ENCODE assay signal across 8 cellular contexts in genomic region chrX:154714925-154715324, GRCh38. TPM values are rescaled to one million over a fixed set of nuclear protein-coding genes. Genes with fewer than 3 reads are reported as not detected.
DNase-seq lines count a peak whose midpoint lies in the region; ATAC-seq, FAIRE-seq and TF ChIP-seq lines count a peak whose summit lies in the region.

No MANE protein-coding gene starts in this region.

- intact Hi-C loops in PC-9 (cut with micrococcal nuclease; ENCODE audit: unreplicated experiment), result loop anchor here (1.0 to 2.0 kb wide), 3 partner anchors 34 to 342 kb away; no protein-coding TSS in a partner anchor
- intact Hi-C loops in K562 (cut with micrococcal nuclease), result no loop called here

- peaks cover 11% of the 10 kb centered on the region for H3K27me3 Mint-ChIP-seq in activated T-cell treated with anti-CD3 and anti-CD28 coated beads, Interleukin-2, amount 50 U/mL, for 24 hours

- no peaks in the 10 kb centered on the region for H3K9me3 ChIP-seq in PC-9 (ENCODE audit: insufficient read depth, low read depth)
- no peaks in the 10 kb centered on the region for H3K9me3 ChIP-seq in K562 (replicated peaks; ENCODE audit: control insufficient read depth, insufficient read depth, low read depth, low read length)
- no peaks in the 10 kb centered on the region for H3K9me3 ChIP-seq in keratinocyte (ENCODE audit: control insufficient read depth, low read depth, low read length)

- H3K9me1 ChIP-seq in K562 (ENCODE audit: control insufficient read depth, insufficient read depth, low read length) (peaks cover 3% of the 10 kb centered on the region), keratinocyte (ENCODE audit: control insufficient read depth, extremely low read depth, insufficient read depth, low read length) (no peaks in the 10 kb centered on the region)

- H3K9me3 Mint-ChIP-seq in activated T-cell treated with anti-CD3 and anti-CD28 coated beads, Interleukin-2, amount 50 U/mL, for 24 hours, result no peaks in the 10 kb centered on the region

- H4K20me1 ChIP-seq in PC-9 (ENCODE audit: insufficient read depth) (no peaks in the 10 kb centered on the region), K562 (replicated peaks; ENCODE audit: control insufficient read depth, insufficient read depth, low read length) (0 out of 2 replicates have a peak, but pooled peaks cover 8% of the 10 kb centered on the region), keratinocyte (ENCODE audit: control insufficient read depth, extremely low read depth, insufficient read depth, low read length) (no peaks in the 10 kb centered on the region)

- TF ChIP-seq CTCF in PC-9 (conservative IDR thresholded peaks at IDR 0.05) (peak; percentile 85), K562 (IDR thresholded peaks at IDR 0.05 in 2 of 3, conservative IDR thresholded peaks at IDR 0.05 in 1 of 3; ENCODE audit: insufficient read depth in 2 of 3, low read depth in 1 of 3, low read length in 3 of 3) (peak; percentile 70 to 74 (median 73)), keratinocyte (optimal IDR thresholded peaks at IDR 0.05 in 1 of 3, IDR thresholded peaks at IDR 0.05 in 1 of 3, conservative IDR thresholded peaks at IDR 0.05 in 1 of 3; ENCODE audit: extremely low read depth in 1 of 3, insufficient read depth in 2 of 3, low read length in 3 of 3) (peak; percentile 69 to 79 (median 74))

- peak; percentile 52 for ATAC-seq in HG02970 (IDR thresholded peaks at IDR 0.05; ENCODE audit: low FRiP score, unreplicated experiment)
- peak; percentile 72 for ATAC-seq in K562
- ATAC-seq in HG02938 (IDR thresholded peaks at IDR 0.05; ENCODE audit: unreplicated experiment), result no peak

- peaks cover 21% of the 10 kb centered on the region; the same call in 1 of the 2 replicates for H3K4me1 ChIP-seq in PC-9 (replicated peaks; ENCODE audit: insufficient read depth)
- H3K4me1 ChIP-seq in K562 (replicated peaks in 1 of 2; ENCODE audit: control insufficient read depth in 2 of 2, insufficient read depth in 2 of 2, low read length in 2 of 2), result peaks cover 16 to 26% of the 10 kb centered on the region in 2 experiments
- peaks cover 9% of the 10 kb centered on the region for H3K4me1 ChIP-seq in keratinocyte (ENCODE audit: control insufficient read depth, extremely low read depth, insufficient read depth, low read length)

- H3F3A ChIP-seq in PC-9 (ENCODE audit: insufficient read depth, low read depth), result peaks cover 4% of the 10 kb centered on the region; the same call in 1 of the 2 replicates

- H3K36me3 Mint-ChIP-seq in activated T-cell treated with anti-CD3 and anti-CD28 coated beads, Interleukin-2, amount 50 U/mL, for 24 hours (ENCODE audit: low read depth), result peaks cover 3% of the 10 kb centered on the region

- H3K27me3 ChIP-seq in PC-9 (ENCODE audit: insufficient read depth, low read depth), result no peaks in the 10 kb centered on the region
- no peaks in the 10 kb centered on the region for H3K27me3 ChIP-seq in K562 (ENCODE audit: control insufficient read depth in 2 of 2, insufficient read depth in 2 of 2, low read length in 2 of 2)
- no peaks in the 10 kb centered on the region for H3K27me3 ChIP-seq in keratinocyte (ENCODE audit: control insufficient read depth, extremely low read depth, insufficient read depth, low read length)

- no peak overlapping the region for H3K4me3 Mint-ChIP-seq in activated T-cell treated with anti-CD3 and anti-CD28 coated beads, Interleukin-2, amount 50 U/mL, for 24 hours

- no peak overlapping the region for H3K9ac ChIP-seq in K562 (ENCODE audit: insufficient read depth in 1 of 2, low read depth in 2 of 2, low read length in 2 of 2)
- H3K9ac ChIP-seq in keratinocyte (ENCODE audit: control insufficient read depth, extremely low read depth, insufficient read depth, low read length), result no peak overlapping the region

- CTCF ChIA-PET in PC-9 (lab: Charles Lee), result no interaction called here
- CTCF ChIA-PET in K562 (lab: Yijun Ruan, JAX; ENCODE audit: low intra/inter-chr PET ratio), result interaction anchor here (1.1 kb wide), 1 partner anchor 34 kb away, joined by 4 read pairs; no protein-coding TSS in a partner anchor

- no peak overlapping the region for H3K4me3 ChIP-seq in PC-9
- no peak overlapping the region for H3K4me3 ChIP-seq in K562
- H3K4me3 ChIP-seq in keratinocyte (ENCODE audit: control insufficient read depth in 2 of 3, extremely low read depth in 1 of 3, insufficient read depth in 2 of 3, low read depth in 1 of 3, low read length in 3 of 3), result no peak overlapping the region

- H3K4me1 Mint-ChIP-seq in activated T-cell treated with anti-CD3 and anti-CD28 coated beads, Interleukin-2, amount 50 U/mL, for 24 hours (ENCODE audit: low read depth), result peaks cover 52% of the 10 kb centered on the region

- BruUV-seq in PC-9 (replicated peaks; lab: Mats Ljungman, UMichigan) (no TSS peak), K562 (replicated peaks; lab: Mats Ljungman, UMichigan) (no TSS peak)

- H3K79me2 ChIP-seq in PC-9 (ENCODE audit: low read depth), result no peaks in the 10 kb centered on the region
- peaks cover 32% of the 10 kb centered on the region for H3K79me2 ChIP-seq in K562 (ENCODE audit: control insufficient read depth, insufficient read depth, low read length)
- H3K79me2 ChIP-seq in keratinocyte (ENCODE audit: control insufficient read depth, insufficient read depth, low read length), result no peaks in the 10 kb centered on the region

- dilution Hi-C loops in keratinocyte (cut with MboI; ENCODE audit: extremely low pct_ligation_motif_present, low sequenced_read_pairs), result no loop called here

- in situ Hi-C loops in K562 (cut with MboI), result no loop called here

- DNase-seq in activated T-cell treated with anti-CD3 and anti-CD28 coated beads for 1 hour (ENCODE audit: low read depth) (peak; percentile 16), PC-9 (peak in 1 of 2 experiments; percentile 43), K562 (ENCODE audit: extremely low read depth in 1 of 4, low spot score in 3 of 4) (peak; percentile 57 to 71 (median 61)), keratinocyte (ENCODE audit: low read depth, low spot score) (no peak), superior temporal gyrus (ENCODE audit: extremely low spot score) (peak; percentile 80)
- no peak for DNase-seq in activated T-cell treated with anti-CD3 and anti-CD28 coated beads, Interleukin-2, amount 50 U/mL, for 24 hours

- H2AFZ ChIP-seq in PC-9 (no peak overlapping the region), K562 (ENCODE audit: low read depth, low read length) (no peak overlapping the region), keratinocyte (ENCODE audit: control insufficient read depth, low read length) (no peak overlapping the region)

- FAIRE-seq in K562 (lab: Jason Lieb, UNC) (peak; percentile 83), keratinocyte (lab: Jason Lieb, UNC) (peak; percentile 56)

- TF ChIP-seq RAD21 in K562 (CRISPR knock-in tag; conservative IDR thresholded peaks at IDR 0.05 in 1 of 2, IDR thresholded peaks at IDR 0.05 in 1 of 2), result peak; percentile 52 to 72

- no peak for TF ChIP-seq EP300 in K562 (IDR thresholded peaks at IDR 0.05; ENCODE audit: low read length)

- POLR2A ChIA-PET in PC-9 (lab: Charles Lee; ENCODE audit: unreplicated experiment), result no interaction called here
- POLR2A ChIA-PET in K562 (lab: Yijun Ruan, JAX), result no interaction called here

- TF ChIP-seq POLR2A in K562 (conservative IDR thresholded peaks at IDR 0.05), result no peak

- no peak overlapping the region for H3K27ac ChIP-seq in PC-9
- H3K27ac ChIP-seq in K562 (ENCODE audit: extremely low read depth, low read depth, low read length), result no peak overlapping the region
- H3K27ac ChIP-seq in keratinocyte (ENCODE audit: control insufficient read depth, insufficient read depth, low read length), result no peak overlapping the region

- H3K27ac Mint-ChIP-seq in activated T-cell treated with anti-CD3 and anti-CD28 coated beads, Interleukin-2, amount 50 U/mL, for 24 hours, result no peak overlapping the region

- H3K9me2 ChIP-seq in PC-9 (ENCODE audit: insufficient read depth), result no peaks in the 10 kb centered on the region

- H3K36me3 ChIP-seq in PC-9 (ENCODE audit: low read depth), result no peaks in the 10 kb centered on the region
- H3K36me3 ChIP-seq in K562 (ENCODE audit: control insufficient read depth, insufficient read depth, low read length), result peaks cover 63% of the 10 kb centered on the region
- H3K36me3 ChIP-seq in keratinocyte (ENCODE audit: control insufficient read depth in 2 of 2, extremely low read depth in 1 of 2, insufficient read depth in 2 of 2, low read length in 2 of 2), result no peaks in the 10 kb centered on the region

- WGBS in K562 (ENCODE audit: insufficient coverage, low coverage, missing lambda C conversion rate), result 5% methylated on average over 2 of the region's 2 CpGs

- H3K4me2 ChIP-seq in PC-9 (no peak overlapping the region), K562 (ENCODE audit: insufficient read depth, low read length) (no peak overlapping the region), keratinocyte (ENCODE audit: control insufficient read depth, extremely low read depth, insufficient read depth, low read depth, low read length) (no peak overlapping the region)

RNA-seq across cellular contexts. Expression of gene GAB3, which starts 36.0 kb away (rescaled TPM):
- total RNA-seq in PC-9 (2021) (0.17 and 0.63 TPM in 2 replicates), K562 (2014; rRNA removed) (19.8 and 20.7 TPM in 2 replicates), K562 (2014; rRNA removed; fragmentation: Illumina TruSeq; extraction: Trizol) (22.7 and 24.8 TPM in 2 replicates), K562 (2015; rRNA removed; fragmentation: Illumina TruSeq; extraction: Trizol) (16.1 TPM in 2 replicates), K562 (2021) (23.3 and 25.6 TPM in 2 replicates)
- total RNA-seq in K562 (2011; cell fraction: chromatin; rRNA removed; ENCODE audit: low replicate concordance), result 51.8 and 65.2 TPM in 2 replicates
- total RNA-seq in K562 (2011; cell fraction: nucleolus; rRNA removed), result 18.2 and 24.6 TPM in 2 replicates
- total RNA-seq in K562 (2011; cell fraction: nucleoplasm; rRNA removed), result 34.5 and 48.9 TPM in 2 replicates
- polyA plus RNA-seq in K562 (2011; rRNA removed) (21.4 and 30.7 TPM in 2 replicates), K562 (2014; fragmentation: Illumina TruSeq; extraction: Trizol) (26.2 and 31.4 TPM in 2 replicates), K562 (2014; fragmentation: Nextera tagmentation; extraction: Ambion mirVana) (10 to 100 TPM; 19.3 to 20.1 TPM), K562 (2014; rRNA removed) (18.3 and 20.2 TPM in 2 replicates), keratinocyte (0.10 to 0.33 TPM (median 0.18 TPM) in 3 replicates)
- polyA plus RNA-seq in K562 (2011; cell fraction: cytosol; rRNA removed), result 16.3 and 21.7 TPM in 2 replicates
- polyA plus RNA-seq in K562 (2011; cell fraction: nucleus; rRNA removed), result 86.0 and 94.1 TPM in 2 replicates
- 13.4 and 13.5 TPM in 2 replicates for polyA plus RNA-seq in K562 (2012)
- polyA minus RNA-seq in K562 (2011; rRNA and poly(A)+ RNA removed), result 28.3 and 33.3 TPM in 2 replicates
- 22.1 and 22.8 TPM in 2 replicates for polyA minus RNA-seq in K562 (2011; cell fraction: cytosol; rRNA and poly(A)+ RNA removed)
- polyA minus RNA-seq in K562 (2011; cell fraction: nucleus; rRNA and poly(A)+ RNA removed), result 20.6 and 33.1 TPM in 2 replicates
- not detected for polyA plus RNA-seq in keratinocyte (2011; ENCODE audit: low read depth)
- 0.19 TPM in 2 replicates for polyA plus RNA-seq in keratinocyte (2011; cell fraction: cytosol; rRNA removed)
- 0.87 and 1.3 TPM in 2 replicates for polyA plus RNA-seq in keratinocyte (2011; cell fraction: nucleus; rRNA removed)
- polyA plus RNA-seq in keratinocyte (2012; ENCODE audit: low replicate concordance), result 0.16 TPM in 1 of 2 replicates, not detected in the other
- polyA minus RNA-seq in keratinocyte, result 0.10 to 0.62 TPM (median 0.16 TPM) in 3 replicates
- polyA minus RNA-seq in keratinocyte (2011; cell fraction: cytosol; rRNA and poly(A)+ RNA removed), result not detected
- 0.11 and 1.5 TPM in 2 replicates for polyA minus RNA-seq in keratinocyte (2011; cell fraction: nucleus; rRNA and poly(A)+ RNA removed)

RNA-seq across cellular contexts. Expression of gene DKC1, which starts 47.7 kb away (rescaled TPM):
- total RNA-seq in PC-9 (2021) (83.5 and 101 TPM in 2 replicates), K562 (2014; rRNA removed) (160 and 212 TPM in 2 replicates), K562 (2014; rRNA removed; fragmentation: Illumina TruSeq; extraction: Trizol) (208 and 229 TPM in 2 replicates), K562 (2015; rRNA removed; fragmentation: Illumina TruSeq; extraction: Trizol) (239 and 241 TPM in 2 replicates), K562 (2021) (191 and 205 TPM in 2 replicates)
- 654 and 916 TPM in 2 replicates for total RNA-seq in K562 (2011; cell fraction: chromatin; rRNA removed; ENCODE audit: low replicate concordance)
- 268 and 327 TPM in 2 replicates for total RNA-seq in K562 (2011; cell fraction: nucleolus; rRNA removed)
- 529 and 542 TPM in 2 replicates for total RNA-seq in K562 (2011; cell fraction: nucleoplasm; rRNA removed)
- polyA plus RNA-seq in K562 (2011; rRNA removed) (210 and 219 TPM in 2 replicates), K562 (2014; fragmentation: Illumina TruSeq; extraction: Trizol) (250 and 260 TPM in 2 replicates), K562 (2014; fragmentation: Nextera tagmentation; extraction: Ambion mirVana) (100 to 1,000 TPM; 209 to 313 TPM), K562 (2014; rRNA removed) (217 and 230 TPM in 2 replicates), keratinocyte (42.3 to 98.6 TPM (median 80.7 TPM) in 3 replicates)
- polyA plus RNA-seq in K562 (2011; cell fraction: cytosol; rRNA removed), result 115 and 148 TPM in 2 replicates
- polyA plus RNA-seq in K562 (2011; cell fraction: nucleus; rRNA removed), result 348 and 507 TPM in 2 replicates
- 129 and 208 TPM in 2 replicates for polyA plus RNA-seq in K562 (2012)
- polyA minus RNA-seq in K562 (2011; rRNA and poly(A)+ RNA removed), result 341 and 365 TPM in 2 replicates
- 89.2 and 121 TPM in 2 replicates for polyA minus RNA-seq in K562 (2011; cell fraction: cytosol; rRNA and poly(A)+ RNA removed)
- polyA minus RNA-seq in K562 (2011; cell fraction: nucleus; rRNA and poly(A)+ RNA removed), result 172 and 307 TPM in 2 replicates
- 163 TPM for polyA plus RNA-seq in keratinocyte (2011; ENCODE audit: low read depth)
- 51.9 and 71.3 TPM in 2 replicates for polyA plus RNA-seq in keratinocyte (2011; cell fraction: cytosol; rRNA removed)
- 67.6 and 97.8 TPM in 2 replicates for polyA plus RNA-seq in keratinocyte (2011; cell fraction: nucleus; rRNA removed)
- polyA plus RNA-seq in keratinocyte (2012; ENCODE audit: low replicate concordance), result 50.2 and 75.9 TPM in 2 replicates
- polyA minus RNA-seq in keratinocyte, result 38.2 to 79.0 TPM (median 40.9 TPM) in 3 replicates
- 22.4 TPM for polyA minus RNA-seq in keratinocyte (2011; cell fraction: cytosol; rRNA and poly(A)+ RNA removed)
- 24.8 and 42.6 TPM in 2 replicates for polyA minus RNA-seq in keratinocyte (2011; cell fraction: nucleus; rRNA and poly(A)+ RNA removed)

Comparison
In these comparisons a context has a peak if more than half of its experiments do, and no peak if none do; other contexts are left out.
1. DNase-seq: peak in activated T-cell treated with anti-CD3 and anti-CD28 coated beads for 1 hour (single experiment), K562 (4 of 4) and superior temporal gyrus (single experiment); none in activated T-cell treated with anti-CD3 and anti-CD28 coated beads, Interleukin-2, amount 50 U/mL, for 24 hours (single experiment) and keratinocyte (single experiment).
2. RNA of gene GAB3, which starts 36.0 kb away (total RNA-seq): 16.1 to 65.2 TPM in K562; 0.17 to 0.63 TPM in PC-9; every median in the first group is over 10 times any median in the second.
3. Peak in every context shown above with its lines, with median percentiles within 50 percentile points of each other: CTCF ChIP-seq.